Comparison of ENCODE assay signal across 15 cellular contexts in genomic region chr2:187051350-187051749, GRCh38.
DNase-seq lines count a peak whose midpoint lies in the region; ATAC-seq and TF ChIP-seq lines count a peak whose summit lies in the region.
"Had no signal": no experiment of that assay in that cellular context is flagged by ENCODE, and none has a peak within 500 bp of the region (broad histone marks: within the 10 kb centered on the region; RNA-seq: fewer than 3 reads in every experiment).

No MANE protein-coding gene starts in this region.

- H4K20me1 ChIP-seq in OCI-LY7 (ENCODE audit: insufficient read depth, low read length) = no peaks in the 10 kb centered on the region

- H3K36me3 Mint-ChIP-seq in activated T-cell treated with anti-CD3 and anti-CD28 coated beads, Interleukin-2, amount 50 U/mL, for 72 hours (ENCODE audit: insufficient read depth in 2 of 2) = peaks cover 0 to 2% of the 10 kb centered on the region in 2 donors
- H3K36me3 Mint-ChIP-seq: naive B cell had no signal

- H3K36me3 ChIP-seq in OCI-LY7 (ENCODE audit: insufficient read depth, low read length) = no peaks in the 10 kb centered on the region
- H3K36me3 ChIP-seq: upper lobe of left lung had no signal

- H3K4me2 ChIP-seq in OCI-LY7 (ENCODE audit: low read length) = no peak overlapping the region

- POLR2A ChIA-PET in OCI-LY7 (lab: Charles Lee) = no interaction called here

- BruUV-seq in OCI-LY7 (replicated peaks; lab: Mats Ljungman, UMichigan) = no TSS peak

- no peak for DNase-seq in activated T-cell treated with anti-CD3 and anti-CD28 coated beads, Interleukin-2, amount 50 U/mL, for 72 hours
- DNase-seq in OCI-LY7 (ENCODE audit: low spot score) (no peak), medulla oblongata (ENCODE audit: extremely low spot score) (no peak)
- no peak for DNase-seq in stimulated activated CD4-positive, alpha-beta T cell treated with anti-CD3 and anti-CD28 coated beads, Interleukin-2, amount 100 ng/mL, for 48 hours
- DNase-seq: ACHN, DMS153, kidney glomerular epithelial cell, naive B cell, NCI-H510A treated with DMSO at 0.1 percent for 48 hours, upper lobe of left lung had no signal

- no peaks in the 10 kb centered on the region for H3K9me3 ChIP-seq in OCI-LY7 (ENCODE audit: low read length)
- H3K9me3 ChIP-seq: upper lobe of left lung had no signal

- no peaks in the 10 kb centered on the region for H3K27me3 Mint-ChIP-seq in activated T-cell treated with anti-CD3 and anti-CD28 coated beads, Interleukin-2, amount 50 U/mL, for 72 hours (ENCODE audit: low read depth)
- H3K27me3 Mint-ChIP-seq: naive B cell had no signal

- H3K27ac ChIP-seq in OCI-LY7 (ENCODE audit: low read depth, low read length, poor library complexity, severe bottlenecking) = no peak overlapping the region
- H3K27ac ChIP-seq: upper lobe of left lung had no signal

- H3K79me2 ChIP-seq in OCI-LY7 (ENCODE audit: insufficient read depth, low read depth, low read length) = no peaks in the 10 kb centered on the region

- no peaks in the 10 kb centered on the region for H3K4me1 ChIP-seq in OCI-LY7 (ENCODE audit: insufficient read depth, low read length, poor library complexity, severe bottlenecking)
- H3K4me1 ChIP-seq: upper lobe of left lung had no signal

- H3K4me3 ChIP-seq in OCI-LY7 (ENCODE audit: low read depth, low read length, poor library complexity, severe bottlenecking) = no peak overlapping the region
- H3K4me3 ChIP-seq: upper lobe of left lung had no signal

- H2AFZ ChIP-seq in OCI-LY7 (ENCODE audit: low read length) = no peak overlapping the region

- H3K27ac Mint-ChIP-seq in activated T-cell treated with anti-CD3 and anti-CD28 coated beads, Interleukin-2, amount 50 U/mL, for 72 hours = no peak overlapping the region
- H3K27ac Mint-ChIP-seq: naive B cell had no signal

- ATAC-seq in GM18499 (IDR thresholded peaks at IDR 0.05; ENCODE audit: insufficient read depth, unreplicated experiment) = peak; percentile 84
- peak; percentile 75 for ATAC-seq in GM19463 (IDR thresholded peaks at IDR 0.05; ENCODE audit: unreplicated experiment)
- ATAC-seq in HG02763 (IDR thresholded peaks at IDR 0.05; ENCODE audit: unreplicated experiment) = peak; percentile 86
- peak; percentile 93 for ATAC-seq in HG03354 (IDR thresholded peaks at IDR 0.05; ENCODE audit: poor library complexity, severe bottlenecking, unreplicated experiment)
- ATAC-seq in activated T-cell treated with anti-CD3 and anti-CD28 coated beads, Interleukin-2, amount 50 U/mL, for 72 hours (replicated peaks in 1 of 2) = no peak
- ATAC-seq: Right ventricle myocardium inferior had no signal

- no peaks in the 10 kb centered on the region for H3K4me1 Mint-ChIP-seq in activated T-cell treated with anti-CD3 and anti-CD28 coated beads, Interleukin-2, amount 50 U/mL, for 72 hours (ENCODE audit: low read depth)
- H3K4me1 Mint-ChIP-seq: naive B cell had no signal

- peaks cover 0 to 2% of the 10 kb centered on the region in 2 donors for H3K9me3 Mint-ChIP-seq in activated T-cell treated with anti-CD3 and anti-CD28 coated beads, Interleukin-2, amount 50 U/mL, for 72 hours

- CTCF ChIA-PET in OCI-LY7 (lab: Charles Lee; ENCODE audit: unreplicated experiment) = no interaction called here

- intact Hi-C loops in OCI-LY7 (cut with micrococcal nuclease; ENCODE audit: unreplicated experiment) = no loop called here

- no peak for TF ChIP-seq CTCF in OCI-LY7 (conservative IDR thresholded peaks at IDR 0.05; ENCODE audit: low read length)

- H3K9me2 ChIP-seq in OCI-LY7 (ENCODE audit: insufficient read depth, low read length) = no peaks in the 10 kb centered on the region

- H3K4me3 Mint-ChIP-seq in activated T-cell treated with anti-CD3 and anti-CD28 coated beads, Interleukin-2, amount 50 U/mL, for 72 hours = no peak overlapping the region
- H3K4me3 Mint-ChIP-seq: naive B cell had no signal

Comparison
In these comparisons a context has a peak if more than half of its experiments do, and no peak if none do; other contexts are left out.
1. ATAC-seq: peak in GM18499 (single experiment), GM19463 (single experiment), HG02763 (single experiment) and HG03354 (single experiment); none in activated T-cell treated with anti-CD3 and anti-CD28 coated beads, Interleukin-2, amount 50 U/mL, for 72 hours (0 of 2).